28 cellular contexts compared by ENCODE assay signal in the genomic region with DNA sequence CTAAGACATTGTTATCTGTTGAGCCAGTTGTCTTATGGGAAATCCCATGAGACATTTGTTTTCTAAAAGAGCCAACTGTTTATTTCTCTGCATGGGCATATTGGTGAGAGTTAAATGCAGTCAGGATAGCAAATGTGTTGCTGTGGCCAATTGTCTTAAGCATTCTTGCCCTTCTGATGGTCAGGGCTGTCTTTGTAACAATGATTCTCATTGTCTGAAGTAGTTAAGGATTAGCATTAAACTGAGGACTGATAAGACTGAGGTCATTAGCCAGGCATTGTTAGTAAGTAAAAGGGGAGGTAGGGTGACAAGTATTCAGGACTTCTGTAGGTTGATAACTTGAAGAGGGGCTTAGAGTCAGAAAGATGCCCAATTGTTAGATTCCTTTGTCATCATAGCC. TPM values are rescaled to one million over a fixed set of nuclear protein-coding genes. Genes with fewer than 3 reads are reported as not detected.
"Had no signal": no experiment of that assay in that cellular context is flagged by ENCODE, and none has a peak within 500 bp of the region (broad histone marks: within the 10 kb centered on the region; RNA-seq: fewer than 3 reads in every experiment).

No MANE protein-coding gene starts in this region.

- H3K9me3 ChIP-seq: Peyer's patch, SJSA1 had no signal

- H3K4me3 Mint-ChIP-seq: activated B cell treated with CpG ODN at 0.5 μM for 24 hours; activated CD4-positive, alpha-beta memory T cell treated with anti-CD3 and anti-CD28 coated beads for 36 hours; activated CD4-positive, alpha-beta T cell treated with anti-CD3 and anti-CD28 coated beads, Interleukin-2, amount 10 ng/mL, durations not matched to agents 7 days and 5 days; activated naive CD8-positive, alpha-beta T cell treated with anti-CD3 and anti-CD28 coated beads, Interleukin-2, amount 50 U/mL, for 24 hours; activated T-cell treated with anti-CD3 and anti-CD28 coated beads, Interleukin-2, amount 50 U/mL, for 4 hours; brain; T-helper 17 cell had no signal

- H3K4me3 ChIP-seq: Peyer's patch, SJSA1 had no signal

- H3K9me3 Mint-ChIP-seq: activated B cell treated with CpG ODN at 0.5 μM for 24 hours; activated CD4-positive, alpha-beta memory T cell treated with anti-CD3 and anti-CD28 coated beads for 36 hours; activated CD4-positive, alpha-beta T cell treated with anti-CD3 and anti-CD28 coated beads, Interleukin-2, amount 10 ng/mL, durations not matched to agents 7 days and 5 days; activated naive CD4-positive, alpha-beta T cell treated with anti-CD3 and anti-CD28 coated beads, Interleukin-2, amount 50 U/mL, for 72 hours; activated naive CD8-positive, alpha-beta T cell treated with anti-CD3 and anti-CD28 coated beads, Interleukin-2, amount 50 U/mL, for 24 hours; activated T-cell treated with anti-CD3 and anti-CD28 coated beads, Interleukin-2, amount 50 U/mL, for 4 hours; brain had no signal

- H3K27ac ChIP-seq: Peyer's patch, RWPE1, SJSA1 had no signal

- H3K4me1 Mint-ChIP-seq: activated B cell treated with CpG ODN at 0.5 μM for 24 hours; activated CD4-positive, alpha-beta T cell treated with anti-CD3 and anti-CD28 coated beads, Interleukin-2, amount 10 ng/mL, durations not matched to agents 7 days and 5 days; activated naive CD8-positive, alpha-beta T cell treated with anti-CD3 and anti-CD28 coated beads, Interleukin-2, amount 50 U/mL, for 24 hours had no signal

- H3K4me1 ChIP-seq: Peyer's patch, SJSA1 had no signal

- H3K36me3 Mint-ChIP-seq: activated CD4-positive, alpha-beta memory T cell treated with anti-CD3 and anti-CD28 coated beads for 36 hours; activated naive CD4-positive, alpha-beta T cell treated with anti-CD3 and anti-CD28 coated beads, Interleukin-2, amount 50 U/mL, for 72 hours; brain had no signal

- ATAC-seq: activated naive CD4-positive, alpha-beta T cell treated with anti-CD3 and anti-CD28 coated beads, Interleukin-2, amount 50 U/mL, for 72 hours; activated naive CD8-positive, alpha-beta T cell treated with anti-CD3 and anti-CD28 coated beads, Interleukin-2, amount 50 U/mL, for 24 hours; activated T-cell treated with anti-CD3 and anti-CD28 coated beads, Interleukin-2, amount 50 U/mL, for 4 hours; T-helper 17 cell had no signal

- H3K27me3 ChIP-seq: Peyer's patch, SJSA1 had no signal

- DNase-seq: activated B cell treated with CpG ODN at 0.5 μM for 24 hours; activated CD4-positive, alpha-beta memory T cell treated with anti-CD3 and anti-CD28 coated beads for 36 hours; activated CD4-positive, alpha-beta T cell treated with anti-CD3 and anti-CD28 coated beads, Interleukin-2, amount 10 ng/mL, durations not matched to agents 7 days and 5 days; activated CD8-positive, alpha-beta memory T cell treated with anti-CD3 and anti-CD28 coated beads for 24 hours; activated effector memory CD4-positive, alpha-beta T cell treated with anti-CD3 and anti-CD28 coated beads, Interleukin-2, amount 50 U/mL, for 16 hours; activated naive CD4-positive, alpha-beta T cell treated with Interleukin-2 at 50 U/mL for 16 hours; activated naive CD8-positive, alpha-beta T cell treated with anti-CD3 and anti-CD28 coated beads, Interleukin-2, amount 50 U/mL, for 24 hours; activated T-cell treated with anti-CD3 and anti-CD28 coated beads, Interleukin-2, amount 50 U/mL, for 4 hours; amniotic stem cell; KG1; MV-4-11; NCI-H1092 treated with DMSO at 0.1 percent for 48 hours; NCI-H1417 treated with DMSO at 0.1 percent for 48 hours; NCI-H1694; NCI-H2029 treated with DMSO at 0.1 percent for 48 hours; NCI-H510A treated with DMSO at 0.1 percent for 48 hours; NCI-H69; NK-92 treated with Interleukin-12 subunit alpha and Interleukin-12 subunit beta, amount 100 ng/mL, for 24 hours; Peyer's patch; Right ventricle myocardium superior; T-helper 17 cell; T-helper 9 cell had no signal

- H3K36me3 ChIP-seq: Peyer's patch, SJSA1 had no signal

- H3K27ac Mint-ChIP-seq: activated B cell treated with CpG ODN at 0.5 μM for 24 hours; activated CD4-positive, alpha-beta memory T cell treated with anti-CD3 and anti-CD28 coated beads for 36 hours; activated CD4-positive, alpha-beta T cell treated with anti-CD3 and anti-CD28 coated beads, Interleukin-2, amount 10 ng/mL, durations not matched to agents 7 days and 5 days; activated naive CD4-positive, alpha-beta T cell treated with anti-CD3 and anti-CD28 coated beads, Interleukin-2, amount 50 U/mL, for 72 hours; activated naive CD8-positive, alpha-beta T cell treated with anti-CD3 and anti-CD28 coated beads, Interleukin-2, amount 50 U/mL, for 24 hours; brain; T-helper 17 cell had no signal

- H3K27me3 Mint-ChIP-seq: activated CD4-positive, alpha-beta T cell treated with anti-CD3 and anti-CD28 coated beads, Interleukin-2, amount 10 ng/mL, durations not matched to agents 7 days and 5 days; activated naive CD8-positive, alpha-beta T cell treated with anti-CD3 and anti-CD28 coated beads, Interleukin-2, amount 50 U/mL, for 24 hours; brain had no signal

RNA-seq across cellular contexts. Expression of gene TMEM31, which starts 13.0 kb away (rescaled TPM):
- total RNA-seq: activated B cell treated with CpG ODN at 0.5 μM for 24 hours; activated CD4-positive, alpha-beta T cell treated with anti-CD3 and anti-CD28 coated beads, Interleukin-2, amount 10 ng/mL, durations not matched to agents 7 days and 5 days; activated T-cell treated with anti-CD3 and anti-CD28 coated beads, Interleukin-2, amount 50 U/mL, for 4 hours; LHCN-M2; MCF 10A; Peyer's patch; Right ventricle myocardium superior; SJSA1; T-helper 17 cell had no signal
